In the genomic region with DNA sequence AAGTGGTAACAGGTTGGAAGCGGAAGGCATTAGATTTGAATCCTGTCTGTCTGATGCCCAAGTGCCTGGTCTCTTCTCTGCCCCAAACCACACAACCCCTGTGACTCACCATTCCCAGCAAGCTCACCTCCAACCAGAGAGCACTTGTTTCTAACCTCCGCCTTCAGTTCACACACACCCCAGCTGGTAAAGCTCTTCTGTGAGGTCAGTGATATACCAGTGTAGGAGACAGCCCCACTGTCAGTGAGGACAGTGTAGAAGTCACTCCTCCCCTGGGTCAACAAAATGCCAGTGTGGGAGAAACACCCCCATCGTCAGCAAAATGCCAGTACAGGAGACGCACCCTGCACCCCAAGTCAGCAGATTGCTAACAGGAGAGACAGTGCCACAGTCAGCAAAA, we compare ENCODE assay signal across 1 cellular context.
TF ChIP-seq lines count a peak whose summit lies in the region.

No MANE protein-coding gene starts in this region.

TF ChIP-seq in H1, 55 proteins besides CTCF, POLR2A, EP300 and RAD21:
- TF ChIP-seq FOSL1 (IDR thresholded peaks at IDR 0.05; ENCODE audit: insufficient read depth, low read depth, low read length) = no peak
- TF ChIP-seq BACH1 (IDR thresholded peaks at IDR 0.05; ENCODE audit: low read length) = no peak
- no peak for TF ChIP-seq SUZ12 (IDR thresholded peaks at IDR 0.05; ENCODE audit: low read length)
